Comparison of ENCODE assay signal across 17 cellular contexts in genomic region chr2:74174909-74175308, GRCh38. TPM values are rescaled to one million over a fixed set of nuclear protein-coding genes. Genes with fewer than 3 reads are reported as not detected.
DNase-seq lines count a peak whose midpoint lies in the region; ATAC-seq and TF ChIP-seq lines count a peak whose summit lies in the region.
"Had no signal": no experiment of that assay in that cellular context is flagged by ENCODE, and none has a peak within 500 bp of the region (broad histone marks: within the 10 kb centered on the region; RNA-seq: fewer than 3 reads in every experiment).

No MANE protein-coding gene starts in this region.

- H4K20me1 ChIP-seq in DOHH2 (ENCODE audit: control insufficient read depth, insufficient read depth, low read depth, low read length): peaks cover 30% of the 10 kb centered on the region

- no peak for TF ChIP-seq EP300 in tibial nerve (IDR thresholded peaks at IDR 0.05)

- H3K9me3 ChIP-seq in CD4-positive, alpha-beta T cell (ENCODE audit: control insufficient read depth, low read length): no peaks in the 10 kb centered on the region
- H3K9me3 ChIP-seq in DOHH2 (ENCODE audit: control insufficient read depth, insufficient read depth, low read length): no peaks in the 10 kb centered on the region
- no peaks in the 10 kb centered on the region for H3K9me3 ChIP-seq in T-helper 17 cell (ENCODE audit: control insufficient read depth, low read length, poor library complexity, severe bottlenecking)
- no peaks in the 10 kb centered on the region for H3K9me3 ChIP-seq in naive thymus-derived CD4-positive, alpha-beta T cell (ENCODE audit: control insufficient read depth in 2 of 3, low read length in 3 of 3)
- no peaks in the 10 kb centered on the region for H3K9me3 ChIP-seq in tibial nerve
- H3K9me3 ChIP-seq: BE2C, heart right ventricle, neutrophil, right atrium auricular region had no signal

- ATAC-seq in CD4-positive, alpha-beta T cell (ENCODE audit: poor library complexity): no peak
- no peak for ATAC-seq in T-helper 17 cell
- ATAC-seq in naive thymus-derived CD4-positive, alpha-beta T cell: no peak
- ATAC-seq: heart right ventricle had no signal

- no peaks in the 10 kb centered on the region for H3K9me2 ChIP-seq in DOHH2 (replicated peaks; ENCODE audit: control insufficient read depth, low read length)

- TF ChIP-seq POLR2A in tibial nerve (IDR thresholded peaks at IDR 0.05): no peak

- peak overlapping the region; percentile 92 for H3K4me3 ChIP-seq in DOHH2 (ENCODE audit: low read length)
- no peak overlapping the region for H3K4me3 ChIP-seq in naive thymus-derived CD4-positive, alpha-beta T cell (ENCODE audit: low read length)
- H3K4me3 ChIP-seq in tibial nerve: no peak overlapping the region
- H3K4me3 ChIP-seq: GM23248, heart right ventricle, right atrium auricular region had no signal

- H3K4me3 Mint-ChIP-seq in CD4-positive, alpha-beta T cell: peak overlapping the region; percentile 18
- no peak overlapping the region for H3K4me3 Mint-ChIP-seq in T-helper 17 cell
- peak overlapping the region; percentile 14 to 91 (median 64) for H3K4me3 Mint-ChIP-seq in naive thymus-derived CD4-positive, alpha-beta T cell

- H3K9me3 Mint-ChIP-seq in CD4-positive, alpha-beta T cell: no peaks in the 10 kb centered on the region
- no peaks in the 10 kb centered on the region for H3K9me3 Mint-ChIP-seq in naive thymus-derived CD4-positive, alpha-beta T cell

- H3K4me2 ChIP-seq in DOHH2 (ENCODE audit: low read length): peak overlapping the region; percentile 77

- H3K36me3 ChIP-seq in DOHH2 (ENCODE audit: control insufficient read depth, low read length) (peaks cover 75% of the 10 kb centered on the region), tibial nerve (peaks cover 0 to 22% (median 16%) of the 10 kb centered on the region in 3 donors)
- H3K36me3 ChIP-seq in naive thymus-derived CD4-positive, alpha-beta T cell (ENCODE audit: control insufficient read depth in 2 of 3, insufficient read depth in 3 of 3, low read length in 3 of 3): peaks cover 0 to 24% (median 0%) of the 10 kb centered on the region in 3 experiments
- H3K36me3 ChIP-seq: BE2C had no signal

- peaks cover 13% of the 10 kb centered on the region for H3F3A ChIP-seq in DOHH2 (ENCODE audit: control insufficient read depth, insufficient read depth)

- no peak overlapping the region for H3K27ac ChIP-seq in CD4-positive, alpha-beta T cell (ENCODE audit: low read depth, low read length)
- no peak overlapping the region for H3K27ac ChIP-seq in DOHH2 (ENCODE audit: low read depth, low read length)
- no peak overlapping the region for H3K27ac ChIP-seq in naive thymus-derived CD4-positive, alpha-beta T cell (ENCODE audit: low read depth, low read length)
- H3K27ac ChIP-seq in tibial nerve: no peak overlapping the region
- H3K27ac ChIP-seq: GM23248, heart right ventricle, neutrophil, right atrium auricular region had no signal

- peaks cover 88% of the 10 kb centered on the region for H3K79me2 ChIP-seq in DOHH2 (ENCODE audit: control insufficient read depth, low read length)

- no peak for DNase-seq in CD4-positive, alpha-beta T cell
- no peak for DNase-seq in T-helper 17 cell
- no peak for DNase-seq in naive thymus-derived CD4-positive, alpha-beta T cell
- no peak for DNase-seq in tibial nerve (ENCODE audit: low spot score in 2 of 2)
- DNase-seq in DMS 273 treated with DMSO at 0.1 percent for 48 hours (lab: John Stamatoyannopoulos, UW): no peak
- DNase-seq in kidney glomerular epithelial cell (lab: John Stamatoyannopoulos, UW): no peak
- DNase-seq: amniotic stem cell; BE2C; central memory CD4-positive, alpha-beta T cell; DMS79 treated with DMSO at 0.1 percent for 48 hours; effector memory CD4-positive, alpha-beta T cell; GM23248; heart right ventricle; NCI-H1092 treated with DMSO at 0.1 percent for 48 hours had no signal

- no peak overlapping the region for H3K27ac Mint-ChIP-seq in CD4-positive, alpha-beta T cell
- H3K27ac Mint-ChIP-seq in T-helper 17 cell: peak overlapping the region; percentile 75
- peak overlapping the region in 1 of 9 donors; percentile 62 for H3K27ac Mint-ChIP-seq in naive thymus-derived CD4-positive, alpha-beta T cell

- no peaks in the 10 kb centered on the region for H3K27me3 ChIP-seq in CD4-positive, alpha-beta T cell (ENCODE audit: control insufficient read depth, insufficient read depth, low read length)
- H3K27me3 ChIP-seq in DOHH2 (ENCODE audit: control insufficient read depth, low read length) (no peaks in the 10 kb centered on the region), tibial nerve (no peaks in the 10 kb centered on the region)
- H3K27me3 ChIP-seq in naive thymus-derived CD4-positive, alpha-beta T cell (ENCODE audit: control insufficient read depth in 2 of 2, insufficient read depth in 2 of 2, low read length in 2 of 2): no peaks in the 10 kb centered on the region
- H3K27me3 ChIP-seq: BE2C, heart right ventricle, neutrophil, right atrium auricular region had no signal

- peaks cover 46% of the 10 kb centered on the region for H3K4me1 ChIP-seq in DOHH2 (ENCODE audit: control insufficient read depth, low read length)
- H3K4me1 ChIP-seq in naive thymus-derived CD4-positive, alpha-beta T cell (ENCODE audit: control insufficient read depth in 2 of 2, insufficient read depth in 2 of 2, low read length in 2 of 2): peaks cover 31 to 37% of the 10 kb centered on the region in 2 donors
- H3K4me1 ChIP-seq in tibial nerve: peaks cover 0 to 43% (median 19%) of the 10 kb centered on the region in 4 donors
- H3K4me1 ChIP-seq: BE2C had no signal

- H3K4me1 Mint-ChIP-seq in CD4-positive, alpha-beta T cell (ENCODE audit: low read depth): peaks cover 54% of the 10 kb centered on the region
- H3K4me1 Mint-ChIP-seq in T-helper 17 cell: peaks cover 35% of the 10 kb centered on the region
- peaks cover 37 to 60% (median 47%) of the 10 kb centered on the region in 7 donors for H3K4me1 Mint-ChIP-seq in naive thymus-derived CD4-positive, alpha-beta T cell

- no peak for TF ChIP-seq CTCF in CD4-positive, alpha-beta T cell (IDR thresholded peaks at IDR 0.05)
- TF ChIP-seq CTCF in DOHH2 (IDR thresholded peaks at IDR 0.05; ENCODE audit: low read depth, low read length, poor library complexity, severe bottlenecking): no peak
- TF ChIP-seq CTCF in tibial nerve (IDR thresholded peaks at IDR 0.05): no peak

- intact Hi-C loops in CD4-positive, alpha-beta T cell (cut with DNase I, micrococcal nuclease): loop anchor here in 1 of 2 experiments (5.0 kb wide), 1 partner anchor 217 kb away; no protein-coding TSS in a partner anchor
- intact Hi-C loops in naive thymus-derived CD4-positive, alpha-beta T cell (cut with micrococcal nuclease): loop anchor here in 1 of 2 donors (5.0 to 10.0 kb wide), 2 partner anchors 940 to 1103 kb away; partner anchors contain the start of genes CCT7, PRADC1 and SFXN5

- POLR2A ChIA-PET in CD4-positive, alpha-beta T cell (lab: Charles Lee): interaction anchor here (1.0 kb wide), 1 partner anchor 24 kb away, joined by 3 read pairs; no protein-coding TSS in a partner anchor
- POLR2A ChIA-PET in naive thymus-derived CD4-positive, alpha-beta T cell (lab: Charles Lee): no interaction called here

- WGBS in tibial nerve, 2 donors: 100% methylated on average over 1 of the region's 1 CpG

- no peaks in the 10 kb centered on the region for H3K27me3 Mint-ChIP-seq in CD4-positive, alpha-beta T cell
- no peaks in the 10 kb centered on the region for H3K27me3 Mint-ChIP-seq in T-helper 17 cell
- no peaks in the 10 kb centered on the region for H3K27me3 Mint-ChIP-seq in naive thymus-derived CD4-positive, alpha-beta T cell

- CTCF ChIA-PET in CD4-positive, alpha-beta T cell (lab: Charles Lee): interaction anchor here (0.8 to 1.4 kb wide), 2 partner anchors 27 to 55 kb away, joined by 3 to 4 read pairs; partner anchors contain the start of gene BOLA3
- CTCF ChIA-PET in naive thymus-derived CD4-positive, alpha-beta T cell (lab: Charles Lee): no interaction called here

- peaks cover 64% of the 10 kb centered on the region for H3K36me3 Mint-ChIP-seq in CD4-positive, alpha-beta T cell (ENCODE audit: low read depth)
- peaks cover 5% of the 10 kb centered on the region for H3K36me3 Mint-ChIP-seq in T-helper 17 cell (ENCODE audit: low read depth)
- H3K36me3 Mint-ChIP-seq in naive thymus-derived CD4-positive, alpha-beta T cell: peaks cover 0 to 22% (median 15%) of the 10 kb centered on the region in 5 donors

RNA-seq across cellular contexts. Expression of gene MOB1A, which starts 3.8 kb away (rescaled TPM):
- 100 to 1,000 TPM; 150 to 159 TPM for total RNA-seq in CD4-positive, alpha-beta T cell
- total RNA-seq in T-helper 17 cell (100 to 1,000 TPM; 138 to 183 TPM), tibial nerve (10 to 100 TPM; 55.3 to 69.9 (median 60.2) TPM)
- 100 to 1,000 TPM; 113 to 185 (median 140) TPM for total RNA-seq in naive thymus-derived CD4-positive, alpha-beta T cell
- 100 to 1,000 TPM; 106 to 120 TPM for polyA plus RNA-seq in naive thymus-derived CD4-positive, alpha-beta T cell

RNA-seq across cellular contexts. Expression of gene MTHFD2, which starts 23.5 kb away (rescaled TPM):
- 10 to 100 TPM; 18.6 to 21.6 TPM for total RNA-seq in CD4-positive, alpha-beta T cell
- total RNA-seq in T-helper 17 cell (10 to 100 TPM; 30.8 to 47.5 TPM), tibial nerve (10 to 100 TPM; 13.2 to 57.7 (median 25.7) TPM)
- 100 to 1,000 TPM in 1 of 5 experiments, 10 to 100 TPM in 4; 14.5 to 186 (median 25.1) TPM for total RNA-seq in naive thymus-derived CD4-positive, alpha-beta T cell
- 1 to 10 TPM; 6.8 to 8.1 TPM for polyA plus RNA-seq in naive thymus-derived CD4-positive, alpha-beta T cell

RNA-seq across cellular contexts. Expression of gene BOLA3, which starts 27.2 kb away (rescaled TPM):
- 10 to 100 TPM; 11.4 to 12.9 TPM for total RNA-seq in CD4-positive, alpha-beta T cell
- total RNA-seq in T-helper 17 cell: 10 to 100 TPM; 15.5 to 23.3 TPM
- 10 to 100 TPM in 4 of 5 experiments, 1 to 10 TPM in 1; 6.9 to 54.8 (median 13.7) TPM for total RNA-seq in naive thymus-derived CD4-positive, alpha-beta T cell
- polyA plus RNA-seq in naive thymus-derived CD4-positive, alpha-beta T cell: 10 to 100 TPM; 70.0 to 87.3 TPM
- total RNA-seq in tibial nerve: 10 to 100 TPM; 23.2 to 39.5 (median 25.8) TPM
